In genomic region chr12:30108666-30109065, GRCh38 we compare ENCODE assay signal across 31 cellular contexts.
"Had no signal": no experiment of that assay in that cellular context is flagged by ENCODE, and none has a peak within 500 bp of the region (broad histone marks: within the 10 kb centered on the region; RNA-seq: fewer than 3 reads in every experiment).

No MANE protein-coding gene starts in this region.

- ATAC-seq: Panc1, Right ventricle myocardium inferior had no signal

- H3K27me3 ChIP-seq: MG63, SJSA1 had no signal

- H3K4me3 ChIP-seq: MG63, PC-9, SJSA1 had no signal

- H3K36me3 ChIP-seq: MG63, SJSA1 had no signal

- DNase-seq: Kasumi-1, KG1, MG63, NCI-H1048, NCI-H1092 treated with DMSO at 0.1 percent for 48 hours, NCI-H1105 treated with DMSO at 0.1 percent for 48 hours, NCI-H1417, NCI-H1436, NCI-H146, NCI-H1694, NCI-H187, NCI-H1930, NCI-H2029 treated with DMSO at 0.1 percent for 48 hours, NCI-H2081 treated with DMSO at 0.1 percent for 48 hours, NCI-H2107, NCI-H2171, NCI-H226, NCI-H446 treated with DMSO at 0.1 percent for 48 hours, NCI-H510A, NCI-H524, NCI-H526, NCI-H774, PC-9, SHP77, SIG-M5, SK-N-SH, SW 1271 had no signal

- H3K27ac ChIP-seq: PC-9, RWPE1, SJSA1 had no signal

- H3K9me3 ChIP-seq: MG63, SJSA1, SK-N-SH had no signal
